8 cellular contexts compared by ENCODE assay signal in the genomic region with DNA sequence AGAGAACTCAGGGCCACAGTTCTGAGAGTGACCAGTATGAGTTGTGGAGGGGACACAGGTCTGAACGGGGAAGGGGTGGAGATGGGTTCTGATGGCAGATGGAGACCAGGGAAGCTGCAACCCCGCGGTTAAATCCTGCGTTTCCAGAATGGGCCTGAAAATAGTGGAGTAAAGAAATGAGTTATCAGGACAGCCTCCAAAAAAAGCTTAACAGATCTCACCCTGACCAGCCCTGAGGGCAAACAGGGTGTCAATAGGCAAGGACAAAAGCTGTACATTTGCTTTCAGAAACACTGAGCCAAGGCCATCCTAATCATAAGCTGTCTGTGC. TPM values are rescaled to one million over a fixed set of nuclear protein-coding genes. Genes with fewer than 3 reads are reported as not detected.
DNase-seq lines count a peak whose midpoint lies in the region; ATAC-seq and TF ChIP-seq lines count a peak whose summit lies in the region.

No MANE protein-coding gene starts in this region.

- no peak overlapping the region for H2BK12ac ChIP-seq in mesenchymal stem cell (ENCODE audit: low read length in 2 of 2)

- H3K79me1 ChIP-seq in mesenchymal stem cell (replicated peaks; ENCODE audit: low read length, poor library complexity, severe bottlenecking) = no peaks in the 10 kb centered on the region

- in situ Hi-C loops in astrocyte of the cerebellum (cut with HindIII; ENCODE audit: low sequenced_read_pairs) = no loop called here

- H3K27me3 ChIP-seq in heart left ventricle = peaks cover 5 to 76% (median 33%) of the 10 kb centered on the region in 9 donors
- H3K27me3 ChIP-seq in mesenchymal stem cell (ENCODE audit: control insufficient read depth in 1 of 2, insufficient read depth in 1 of 2, low read length in 2 of 2) = peaks cover 31 to 53% of the 10 kb centered on the region in 2 experiments

- 6 to 8% (median 7%) methylated on average over 4 of the region's 4 CpGs for WGBS in heart left ventricle, 4 donors
- 10% methylated on average over 4 of the region's 4 CpGs for WGBS in mesenchymal stem cell
- 6% methylated on average over 4 of the region's 4 CpGs for WGBS in urinary bladder

- H4K8ac ChIP-seq in mesenchymal stem cell (ENCODE audit: low read length) = no peak overlapping the region

- H3K18ac ChIP-seq in mesenchymal stem cell (ENCODE audit: low read depth in 1 of 2, low read length in 2 of 2) = no peak overlapping the region

- H2AK5ac ChIP-seq in mesenchymal stem cell (ENCODE audit: low read length, severe bottlenecking) = no peak overlapping the region

- no peak for TF ChIP-seq CTCF in heart left ventricle (IDR thresholded peaks at IDR 0.05)
- no peak for TF ChIP-seq CTCF in astrocyte of the cerebellum (IDR thresholded peaks at IDR 0.05; ENCODE audit: low read depth, low read length, missing control alignments)

- H3K4me2 ChIP-seq in mesenchymal stem cell (ENCODE audit: low read length, poor library complexity, severe bottlenecking) = peak overlapping the region; percentile 99

- H3K9ac ChIP-seq in mesenchymal stem cell (ENCODE audit: low read length) = peak overlapping the region; percentile 62

- H3K9me3 ChIP-seq in heart left ventricle (peaks cover 0 to 7% (median 0%) of the 10 kb centered on the region in 12 donors), mesenchymal stem cell (ENCODE audit: control insufficient read depth, low read length) (no peaks in the 10 kb centered on the region)

- no peak overlapping the region for H4K91ac ChIP-seq in mesenchymal stem cell (ENCODE audit: low read length)

- no peak overlapping the region for H3K4ac ChIP-seq in mesenchymal stem cell (ENCODE audit: low read depth in 1 of 2, low read length in 2 of 2)

- intact Hi-C loops in heart left ventricle (cut with DNase I) = no loop called here
- intact Hi-C loops in cardiac septum (cut with DNase I) = no loop called here

- H3K27ac ChIP-seq in heart left ventricle (no peak overlapping the region), mesenchymal stem cell (ENCODE audit: low read length, poor library complexity, severe bottlenecking) (no peak overlapping the region), urinary bladder (ENCODE audit: low read depth) (no peak overlapping the region)

- H3K4me3 ChIP-seq in heart left ventricle (peak overlapping the region; percentile 29 to 67 (median 52)), astrocyte of the cerebellum (ENCODE audit: low read depth, low read length) (peak overlapping the region; percentile 53), mesenchymal stem cell (ENCODE audit: insufficient read depth in 1 of 2, low read depth in 1 of 2, low read length in 2 of 2) (peak overlapping the region; percentile 64 to 79), urinary bladder (ENCODE audit: low read depth, low read length) (peak overlapping the region; percentile 45)

- TF ChIP-seq POLR2A in heart left ventricle (IDR thresholded peaks at IDR 0.05) = no peak

- DNase-seq in heart left ventricle (no peak), cardiac septum (ENCODE audit: low spot score) (no peak), astrocyte of the cerebellum (ENCODE audit: low read depth) (no peak), mesenchymal stem cell (no peak), GM03348 (ENCODE audit: low spot score) (no peak), T1000 (lab: John Stamatoyannopoulos, UW) (no peak)

- no peak overlapping the region for H2BK5ac ChIP-seq in mesenchymal stem cell (ENCODE audit: low read depth, low read length, poor library complexity, severe bottlenecking)

- H2BK15ac ChIP-seq in mesenchymal stem cell (ENCODE audit: low read depth, poor library complexity, severe bottlenecking) = no peak overlapping the region

- no peak overlapping the region for H3K23ac ChIP-seq in mesenchymal stem cell (ENCODE audit: low read length in 2 of 2)

- H3K36me3 ChIP-seq in heart left ventricle (no peaks in the 10 kb centered on the region), mesenchymal stem cell (ENCODE audit: control insufficient read depth in 1 of 2, insufficient read depth in 2 of 2, low read depth in 1 of 2, low read length in 2 of 2) (no peaks in the 10 kb centered on the region), urinary bladder (ENCODE audit: insufficient read depth) (no peaks in the 10 kb centered on the region)

- no peak for ATAC-seq in heart left ventricle
- ATAC-seq in HG02870 (IDR thresholded peaks at IDR 0.05; ENCODE audit: unreplicated experiment) = no peak

- H2AFZ ChIP-seq in mesenchymal stem cell (ENCODE audit: low read depth, low read length) = peak overlapping the region; percentile 72

- no peak overlapping the region for H3K14ac ChIP-seq in mesenchymal stem cell (ENCODE audit: low read length in 2 of 2)

- H2BK120ac ChIP-seq in mesenchymal stem cell (ENCODE audit: low read depth, low read length) = no peak overlapping the region

- H3K4me1 ChIP-seq in heart left ventricle = peaks cover 0 to 17% (median 7%) of the 10 kb centered on the region in 12 donors
- peaks cover 15% of the 10 kb centered on the region for H3K4me1 ChIP-seq in mesenchymal stem cell (ENCODE audit: control insufficient read depth, insufficient read depth, low read depth, low read length)
- H3K4me1 ChIP-seq in urinary bladder (ENCODE audit: insufficient read depth) = no peaks in the 10 kb centered on the region

RNA-seq across cellular contexts. Expression of a gene that starts 0.6 kb away (rescaled TPM):
- total RNA-seq in heart left ventricle (1 to 10 TPM in 5 of 9 donors, under 1 TPM in 4; 0.49 to 8.4 (median 1.1) TPM), cardiac septum (0.97 TPM), urinary bladder (13.9 TPM)
- polyA plus RNA-seq in heart left ventricle (under 1 TPM; 0.15 to 0.62 TPM), urinary bladder (6.3 TPM)
- 0.03 TPM for polyA plus RNA-seq in mesenchymal stem cell (2013, experiment 1 of 2)
- polyA plus RNA-seq in mesenchymal stem cell (2013, experiment 2 of 2) = 0.07 TPM

RNA-seq across cellular contexts. Expression of a gene that starts 48.8 kb away (rescaled TPM):
- total RNA-seq in heart left ventricle (under 1 TPM in 3 of 9 donors, not detected in 6; 0.36 to 0.66 (median 0.60) TPM), cardiac septum (0.24 TPM), urinary bladder (0.21 TPM)
- polyA plus RNA-seq in heart left ventricle (under 1 TPM in 1 of 2 donors, not detected in 1; 0.01 TPM), urinary bladder (0.01 TPM)
- not detected for polyA plus RNA-seq in mesenchymal stem cell (2013, experiment 1 of 2)
- polyA plus RNA-seq in mesenchymal stem cell (2013, experiment 2 of 2) = not detected
